Comparison of ENCODE assay signal across 8 cellular contexts in the genomic region with DNA sequence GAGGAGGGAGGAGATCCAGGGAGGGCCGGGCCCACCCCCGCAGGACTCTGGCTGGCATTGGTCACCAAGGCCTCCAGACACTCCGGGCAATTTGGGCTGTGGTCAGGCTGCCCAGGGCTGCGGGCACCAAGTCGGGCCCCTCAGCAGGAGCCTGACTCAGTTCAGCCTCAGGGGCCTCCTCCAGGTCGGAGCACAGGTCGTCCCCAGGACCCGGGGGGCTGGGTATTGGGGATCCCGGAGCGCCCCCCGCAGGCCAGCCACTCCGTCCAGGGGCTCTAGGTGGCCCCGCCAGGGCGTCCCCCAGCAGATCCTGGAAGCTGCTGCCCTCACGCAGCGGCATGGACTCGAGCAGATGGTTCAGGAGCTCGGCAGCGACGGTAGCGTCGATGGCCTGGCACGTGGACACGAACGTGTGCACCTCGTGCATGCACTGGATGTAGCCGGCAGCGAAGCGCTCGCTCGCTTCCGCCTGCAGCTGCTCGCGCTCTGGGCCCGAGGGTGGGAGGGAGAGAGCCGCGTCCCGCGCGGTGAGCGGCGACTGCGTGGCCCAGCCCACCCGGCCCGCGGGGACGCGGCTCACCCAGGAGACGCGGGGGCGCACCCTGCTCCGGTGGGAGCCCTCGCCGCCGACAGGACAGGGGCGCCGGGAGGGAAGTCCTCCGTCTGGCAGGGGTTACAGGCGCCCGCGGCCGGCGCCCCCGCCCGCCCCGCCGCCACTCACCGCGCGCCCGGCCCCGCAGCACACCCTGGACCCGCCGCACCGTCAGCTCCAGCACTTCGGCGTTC. TPM values are rescaled to one million over a fixed set of nuclear protein-coding genes. Genes with fewer than 3 reads are reported as not detected.
DNase-seq lines count a peak whose midpoint lies in the region; ATAC-seq and TF ChIP-seq lines count a peak whose summit lies in the region.

No MANE protein-coding gene starts in this region.

- peak overlapping the region; percentile 69 for H3K4me3 ChIP-seq in HUES64 (ENCODE audit: low read length)
- peak overlapping the region; percentile 77 for H3K4me3 ChIP-seq in left ventricle myocardium inferior

- H3K4me1 ChIP-seq in HUES64 (ENCODE audit: insufficient read depth, low read length) (no peaks in the 10 kb centered on the region), left ventricle myocardium inferior (peaks cover 44% of the 10 kb centered on the region)

- H3K4me3 Mint-ChIP-seq in activated CD4-positive, alpha-beta memory T cell treated with anti-CD3 and anti-CD28 coated beads, Interleukin-2, amount 10 ng/mL, durations not matched to agents 7 days and 5 days, result peak overlapping the region; percentile 13

- no peaks in the 10 kb centered on the region for H3K36me3 Mint-ChIP-seq in activated CD4-positive, alpha-beta memory T cell treated with anti-CD3 and anti-CD28 coated beads, Interleukin-2, amount 10 ng/mL, durations not matched to agents 7 days and 5 days (ENCODE audit: low read depth)

- whole genome bisulfite sequencing in HUES64, result 27% methylated on average over 77 of the region's 77 CpGs

- intact Hi-C loops in left ventricle myocardium inferior (cut with micrococcal nuclease), result no loop called here

- H3K27ac ChIP-seq in HUES64 (ENCODE audit: low read depth, low read length) (no peak overlapping the region), left ventricle myocardium inferior (replicated peaks) (no peak overlapping the region)

- H3K9ac ChIP-seq in HUES64 (ENCODE audit: low read depth, low read length), result no peak overlapping the region

- CTCF ChIA-PET in activated CD4-positive, alpha-beta memory T cell treated with anti-CD3 and anti-CD28 coated beads, Interleukin-2, amount 10 ng/mL, durations not matched to agents 7 days and 5 days (lab: Charles Lee), result interaction anchor here (1.0 kb wide), 1 partner anchor 17 kb away, joined by 3 read pairs; no protein-coding TSS in a partner anchor

- H3K36me3 ChIP-seq in HUES64 (ENCODE audit: insufficient read depth, low read length), result no peaks in the 10 kb centered on the region
- no peaks in the 10 kb centered on the region for H3K36me3 ChIP-seq in left ventricle myocardium inferior

- POLR2A ChIA-PET in activated CD4-positive, alpha-beta memory T cell treated with anti-CD3 and anti-CD28 coated beads, Interleukin-2, amount 10 ng/mL, durations not matched to agents 7 days and 5 days (lab: Charles Lee), result interaction anchor here (0.5 to 1.9 kb wide), 3 partner anchors 12 to 386 kb away, joined by 3 to 7 read pairs (median 4); partner anchors contain the start of gene ILKAP

- H3K4me1 Mint-ChIP-seq in activated CD4-positive, alpha-beta memory T cell treated with anti-CD3 and anti-CD28 coated beads, Interleukin-2, amount 10 ng/mL, durations not matched to agents 7 days and 5 days, result peaks cover 12% of the 10 kb centered on the region

- H3K9me3 ChIP-seq in HUES64 (ENCODE audit: insufficient read depth, low read depth, low read length), result 0 out of 2 replicates have a peak, but pooled peaks cover 5% of the 10 kb centered on the region
- H3K9me3 ChIP-seq in left ventricle myocardium inferior (replicated peaks), result no peaks in the 10 kb centered on the region

- peaks cover 51% of the 10 kb centered on the region for H3K27me3 Mint-ChIP-seq in activated CD4-positive, alpha-beta memory T cell treated with anti-CD3 and anti-CD28 coated beads, Interleukin-2, amount 10 ng/mL, durations not matched to agents 7 days and 5 days

- ATAC-seq in GM18511 (IDR thresholded peaks at IDR 0.05; ENCODE audit: unreplicated experiment), result no peak

- no peaks in the 10 kb centered on the region for H3K9me3 Mint-ChIP-seq in activated CD4-positive, alpha-beta memory T cell treated with anti-CD3 and anti-CD28 coated beads, Interleukin-2, amount 10 ng/mL, durations not matched to agents 7 days and 5 days

- peaks cover 70% of the 10 kb centered on the region for H3K27me3 ChIP-seq in HUES64 (ENCODE audit: insufficient read depth, low read length)
- peaks cover 29% of the 10 kb centered on the region for H3K27me3 ChIP-seq in left ventricle myocardium inferior (ENCODE audit: low read depth)

- DNase-seq in NCI-H2171 treated with DMSO at 0.1 percent for 48 hours (lab: John Stamatoyannopoulos, UW) (peak; percentile 5), NCI-H2171 (lab: John Stamatoyannopoulos, UW) (no peak), left ventricle myocardium inferior (no peak), AG20443 (ENCODE audit: low spot score) (no peak)
- DNase-seq in activated CD4-positive, alpha-beta memory T cell treated with anti-CD3 and anti-CD28 coated beads, Interleukin-2, amount 10 ng/mL, durations not matched to agents 7 days and 5 days, result peak; percentile 43
- DNase-seq in stimulated activated CD4-positive, alpha-beta T cell treated with anti-CD3 and anti-CD28 coated beads, Interleukin-2, amount 100 ng/mL, for 24 hours, result peak; percentile 36 to 42

- TF ChIP-seq CTCF in left ventricle myocardium inferior (IDR thresholded peaks at IDR 0.05; ENCODE audit: borderline replicate concordance), result no peak

- H3K27ac Mint-ChIP-seq in activated CD4-positive, alpha-beta memory T cell treated with anti-CD3 and anti-CD28 coated beads, Interleukin-2, amount 10 ng/mL, durations not matched to agents 7 days and 5 days, result no peak overlapping the region

RNA-seq across cellular contexts. Expression of gene HES6, which starts 0.9 kb away (rescaled TPM):
- polyA plus RNA-seq in HUES64 (2013, experiment 1 of 2), result 29.8 TPM
- polyA plus RNA-seq in HUES64 (2013, experiment 2 of 2), result 37.0 TPM
- total RNA-seq in activated CD4-positive, alpha-beta memory T cell treated with anti-CD3 and anti-CD28 coated beads, Interleukin-2, amount 10 ng/mL, durations not matched to agents 7 days and 5 days, result 1 to 10 TPM; 2.7 to 3.7 TPM
- 2.7 TPM for total RNA-seq in left ventricle myocardium inferior

RNA-seq across cellular contexts. Expression of gene ILKAP, which starts 35.5 kb away (rescaled TPM):
- 28.6 TPM for polyA plus RNA-seq in HUES64 (2013, experiment 1 of 2)
- polyA plus RNA-seq in HUES64 (2013, experiment 2 of 2), result 25.4 TPM
- 10 to 100 TPM; 50.8 to 54.3 TPM for total RNA-seq in activated CD4-positive, alpha-beta memory T cell treated with anti-CD3 and anti-CD28 coated beads, Interleukin-2, amount 10 ng/mL, durations not matched to agents 7 days and 5 days
- total RNA-seq in left ventricle myocardium inferior, result 26.5 TPM

RNA-seq across cellular contexts. Expression of gene PER2, which starts 49.5 kb away (rescaled TPM):
- polyA plus RNA-seq in HUES64 (2013, experiment 1 of 2), result 2.6 TPM
- 2.2 TPM for polyA plus RNA-seq in HUES64 (2013, experiment 2 of 2)
- total RNA-seq in activated CD4-positive, alpha-beta memory T cell treated with anti-CD3 and anti-CD28 coated beads, Interleukin-2, amount 10 ng/mL, durations not matched to agents 7 days and 5 days, result 1 to 10 TPM; 8.7 to 9.2 TPM
- 3.4 TPM for total RNA-seq in left ventricle myocardium inferior

Comparison
In these comparisons a context has a peak if more than half of its experiments do, and no peak if none do; other contexts are left out.
1. DNase-seq: peak in NCI-H2171 treated with DMSO at 0.1 percent for 48 hours (single experiment), activated CD4-positive, alpha-beta memory T cell treated with anti-CD3 and anti-CD28 coated beads, Interleukin-2, amount 10 ng/mL, durations not matched to agents 7 days and 5 days (single experiment) and stimulated activated CD4-positive, alpha-beta T cell treated with anti-CD3 and anti-CD28 coated beads, Interleukin-2, amount 100 ng/mL, for 24 hours (2 of 2); none in NCI-H2171 (single experiment), left ventricle myocardium inferior (single experiment) and AG20443 (single experiment).